ENCODE assay signal across 1 cellular context in the genomic region with DNA sequence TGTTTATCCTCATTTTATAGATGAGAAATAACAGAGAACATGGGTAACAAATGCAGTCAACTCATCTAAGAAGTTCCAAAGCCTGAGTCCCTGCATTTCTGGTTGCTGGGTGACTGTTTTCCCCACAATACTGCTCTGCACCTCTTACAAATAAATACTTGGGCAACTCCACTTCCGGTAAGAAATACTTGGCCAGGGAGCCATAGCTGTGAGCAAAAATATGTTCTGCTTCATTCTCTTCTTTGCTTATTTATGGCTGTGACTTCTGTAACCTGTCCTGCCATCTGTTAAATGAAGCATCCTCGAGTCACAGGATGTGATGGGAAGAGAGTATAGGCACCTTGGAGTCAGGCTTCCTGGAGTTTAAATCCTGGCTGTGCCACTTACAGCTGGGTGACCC.
TF ChIP-seq lines count a peak whose summit lies in the region.

No MANE protein-coding gene starts in this region.

TF ChIP-seq in HepG2, 621 proteins besides CTCF, POLR2A, EP300 and RAD21:
- no peak for TF ChIP-seq RNF2 (conservative IDR thresholded peaks at IDR 0.05; ENCODE audit: low read depth)
- no peak for TF ChIP-seq FOXO1 (CRISPR knock-in tag; IDR thresholded peaks at IDR 0.05)
- no peak for TF ChIP-seq KDM5A (IDR thresholded peaks at IDR 0.05; ENCODE audit: borderline replicate concordance, low read length)
- TF ChIP-seq, protein P1, sequence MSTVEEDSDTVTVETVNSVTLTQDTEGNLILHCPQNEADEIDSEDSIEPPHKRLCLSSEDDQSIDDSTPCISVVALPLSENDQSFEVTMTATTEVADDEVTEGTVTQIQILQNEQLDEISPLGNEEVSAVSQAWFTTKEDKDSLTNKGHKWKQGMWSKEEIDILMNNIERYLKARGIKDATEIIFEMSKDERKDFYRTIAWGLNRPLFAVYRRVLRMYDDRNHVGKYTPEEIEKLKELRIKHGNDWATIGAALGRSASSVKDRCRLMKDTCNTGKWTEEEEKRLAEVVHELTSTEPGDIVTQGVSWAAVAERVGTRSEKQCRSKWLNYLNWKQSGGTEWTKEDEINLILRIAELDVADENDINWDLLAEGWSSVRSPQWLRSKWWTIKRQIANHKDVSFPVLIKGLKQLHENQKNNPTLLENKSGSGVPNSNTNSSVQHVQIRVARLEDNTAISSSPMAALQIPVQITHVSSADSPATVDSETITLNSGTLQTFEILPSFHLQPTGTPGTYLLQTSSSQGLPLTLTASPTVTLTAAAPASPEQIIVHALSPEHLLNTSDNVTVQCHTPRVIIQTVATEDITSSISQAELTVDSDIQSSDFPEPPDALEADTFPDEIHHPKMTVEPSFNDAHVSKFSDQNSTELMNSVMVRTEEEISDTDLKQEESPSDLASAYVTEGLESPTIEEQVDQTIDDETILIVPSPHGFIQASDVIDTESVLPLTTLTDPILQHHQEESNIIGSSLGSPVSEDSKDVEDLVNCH (CRISPR knock-in tag; IDR thresholded peaks at IDR 0.05): no peak
- no peak for TF ChIP-seq PTBP1 (IDR thresholded peaks at IDR 0.05; ENCODE audit: low read depth, low read length, poor library complexity, severe bottlenecking)
- TF ChIP-seq HOXA9 (CRISPR knock-in tag; IDR thresholded peaks at IDR 0.05; ENCODE audit: borderline replicate concordance): no peak
- no peak for TF ChIP-seq SOX6 (IDR thresholded peaks at IDR 0.05)
- TF ChIP-seq SOX6 (CRISPR knock-in tag; IDR thresholded peaks at IDR 0.05): no peak
TF ChIP-seq in HepG2: peak in this region for 0.
